In genomic region chr4:119526786-119527550, GRCh38 we compare ENCODE assay signal across 2 cellular contexts.
A peak's percentile ranks its signal among the peaks of the same experiment; 100 is the strongest.
TF ChIP-seq lines count a peak whose summit lies in the region.

No MANE protein-coding gene starts in this region.

TF ChIP-seq in HepG2, 621 proteins besides CTCF, POLR2A, EP300 and RAD21:
- no peak for TF ChIP-seq HBP1 (CRISPR knock-in tag; IDR thresholded peaks at IDR 0.05; ENCODE audit: low read depth)
- TF ChIP-seq ZSCAN9 (CRISPR knock-in tag; IDR thresholded peaks at IDR 0.05; ENCODE audit: borderline replicate concordance) = no peak
- no peak for TF ChIP-seq NFE2 (CRISPR knock-in tag; IDR thresholded peaks at IDR 0.05)
- no peak for TF ChIP-seq SOX13 (IDR thresholded peaks at IDR 0.05)
- peak in 1 of 2 experiments; percentile 26; a peak in 1 of 4 replicates for TF ChIP-seq SOX13 (CRISPR knock-in tag; conservative IDR thresholded peaks at IDR 0.05 in 1 of 2, IDR thresholded peaks at IDR 0.05 in 1 of 2)
- no peak for TF ChIP-seq ZNF607 (CRISPR knock-in tag; IDR thresholded peaks at IDR 0.05; ENCODE audit: borderline replicate concordance)
TF ChIP-seq in HepG2: peak in this region for 1.

TF ChIP-seq in endothelial cell of umbilical vein, 7 proteins besides CTCF, POLR2A, EP300 and RAD21:
- TF ChIP-seq EZH2 (IDR thresholded peaks at IDR 0.05; ENCODE audit: borderline replicate concordance, low read depth, low read length, severe bottlenecking) (no peak), POLR2AphosphoS5 (IDR thresholded peaks at IDR 0.05; ENCODE audit: insufficient read depth, low read depth, low read length) (no peak), GATA2 (IDR thresholded peaks at IDR 0.05; ENCODE audit: insufficient read depth, insufficient read length, low read depth, low read length) (no peak), FOS (IDR thresholded peaks at IDR 0.05; ENCODE audit: borderline replicate concordance, insufficient read depth, low read length) (no peak), JUN (IDR thresholded peaks at IDR 0.05; ENCODE audit: borderline replicate concordance, insufficient read depth, insufficient read length, low read depth) (no peak), MAX (IDR thresholded peaks at IDR 0.05; ENCODE audit: insufficient read depth, insufficient read length) (no peak), MYC (IDR thresholded peaks at IDR 0.05; ENCODE audit: low read depth, low read length) (no peak)
